Comparison of ENCODE assay signal across 11 cellular contexts in the genomic region with DNA sequence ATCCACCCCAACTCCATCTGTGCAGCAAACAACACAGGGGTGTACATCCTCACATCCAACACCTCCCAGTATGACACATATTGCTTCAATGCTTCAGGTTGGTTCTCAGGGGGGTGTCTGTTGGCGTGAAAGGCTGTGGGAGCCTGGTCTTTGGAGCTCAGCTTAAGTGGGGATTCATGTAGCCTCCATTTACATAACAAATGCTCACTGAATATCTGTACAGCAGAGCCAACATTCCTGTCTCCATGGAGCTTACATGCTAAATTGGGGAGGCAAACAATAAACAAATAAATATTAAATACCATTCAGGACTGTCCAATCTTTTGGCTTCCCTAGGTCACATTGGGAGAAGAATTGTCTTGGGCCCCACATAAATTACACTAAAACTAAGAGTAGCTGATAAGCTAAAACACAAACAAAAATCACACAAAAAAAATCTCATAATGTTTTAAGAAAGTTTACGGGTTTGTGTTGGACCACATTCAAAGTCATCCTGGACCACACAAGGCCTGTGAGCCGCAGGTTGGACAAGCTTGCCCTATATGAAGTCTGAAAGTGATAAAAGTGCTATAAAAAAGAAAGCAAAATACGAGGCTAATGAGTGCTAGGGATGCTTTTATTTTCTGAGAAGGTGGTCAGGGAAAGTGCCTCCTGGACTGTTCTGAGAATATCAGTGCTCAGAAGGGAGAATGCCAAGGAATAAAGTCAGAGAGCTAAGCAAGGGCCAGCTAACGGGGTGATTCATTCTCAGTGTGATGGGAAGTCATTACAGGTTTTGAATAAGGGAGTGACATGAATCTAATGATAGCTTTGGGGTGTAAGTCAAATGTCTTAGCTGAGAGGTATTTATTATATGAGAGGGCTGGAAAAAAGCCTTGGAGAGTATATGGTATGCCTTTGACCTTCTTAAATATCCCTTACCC. TPM values are rescaled to one million over a fixed set of nuclear protein-coding genes. Genes with fewer than 3 reads are reported as not detected.
DNase-seq lines count a peak whose midpoint lies in the region; ATAC-seq and TF ChIP-seq lines count a peak whose summit lies in the region.
"Had no signal": no experiment of that assay in that cellular context is flagged by ENCODE, and none has a peak within 500 bp of the region (broad histone marks: within the 10 kb centered on the region; RNA-seq: fewer than 3 reads in every experiment).

No MANE protein-coding gene starts in this region.

- H3K27ac Mint-ChIP-seq in activated naive CD4-positive, alpha-beta T cell treated with anti-CD3 and anti-CD28 coated beads, Interleukin-2, amount 50 U/mL, for 24 hours = peak overlapping the region; percentile 96
- no peak overlapping the region for H3K27ac Mint-ChIP-seq in WTC11
- no peak overlapping the region for H3K27ac Mint-ChIP-seq in glutamatergic neuron (ENCODE audit: unreplicated experiment)

- TF ChIP-seq POLR2A in uterus (IDR thresholded peaks at IDR 0.05) = no peak

- no peaks in the 10 kb centered on the region for H3K27me3 Mint-ChIP-seq in activated naive CD4-positive, alpha-beta T cell treated with anti-CD3 and anti-CD28 coated beads, Interleukin-2, amount 50 U/mL, for 24 hours
- H3K27me3 Mint-ChIP-seq in WTC11 (ENCODE audit: low read depth) = no peaks in the 10 kb centered on the region
- H3K27me3 Mint-ChIP-seq in glutamatergic neuron (ENCODE audit: unreplicated experiment) = peaks cover 1% of the 10 kb centered on the region

- peaks cover 87% of the 10 kb centered on the region for H3K4me1 Mint-ChIP-seq in activated naive CD4-positive, alpha-beta T cell treated with anti-CD3 and anti-CD28 coated beads, Interleukin-2, amount 50 U/mL, for 24 hours
- H3K4me1 Mint-ChIP-seq in WTC11 = peaks cover 28% of the 10 kb centered on the region
- no peaks in the 10 kb centered on the region for H3K4me1 Mint-ChIP-seq in glutamatergic neuron (ENCODE audit: low read depth, unreplicated experiment)

- H3K27ac ChIP-seq in lower lobe of right lung (peak overlapping the region; percentile 4), uterus (peak overlapping the region; percentile 69 to 81)
- H3K27ac ChIP-seq: BLaER1 treated with 17β-estradiol and CSF1 and Interleukin-3, amounts not matched to agents 10 nM and 100 nM had no signal

- H3K27me3 ChIP-seq in lower lobe of right lung (ENCODE audit: low read depth) (no peaks in the 10 kb centered on the region), uterus (no peaks in the 10 kb centered on the region)
- H3K27me3 ChIP-seq: BLaER1 treated with 17β-estradiol and CSF1 and Interleukin-3, amounts not matched to agents 10 nM and 100 nM had no signal

- no peaks in the 10 kb centered on the region for H3K9me3 Mint-ChIP-seq in activated naive CD4-positive, alpha-beta T cell treated with anti-CD3 and anti-CD28 coated beads, Interleukin-2, amount 50 U/mL, for 24 hours
- H3K9me3 Mint-ChIP-seq in WTC11 (no peaks in the 10 kb centered on the region), glutamatergic neuron (ENCODE audit: unreplicated experiment) (no peaks in the 10 kb centered on the region)

- DNase-seq in activated naive CD4-positive, alpha-beta T cell treated with anti-CD3 and anti-CD28 coated beads, Interleukin-2, amount 50 U/mL, for 16 hours = no peak
- DNase-seq in WTC11 (ENCODE audit: low spot score) (no peak), lower lobe of right lung (no peak), uterus (no peak), glutamatergic neuron (no peak)
- DNase-seq: GOT3, NCI-H187 treated with DMSO at 0.1 percent for 48 hours had no signal

- H3K4me3 ChIP-seq in lower lobe of right lung (no peak overlapping the region), uterus (no peak overlapping the region)
- H3K4me3 ChIP-seq: BLaER1 treated with 17β-estradiol and CSF1 and Interleukin-3, amounts not matched to agents 10 nM and 100 nM had no signal

- peaks cover 58% of the 10 kb centered on the region for H3K36me3 Mint-ChIP-seq in activated naive CD4-positive, alpha-beta T cell treated with anti-CD3 and anti-CD28 coated beads, Interleukin-2, amount 50 U/mL, for 24 hours
- H3K36me3 Mint-ChIP-seq in WTC11 (no peaks in the 10 kb centered on the region), glutamatergic neuron (ENCODE audit: unreplicated experiment) (no peaks in the 10 kb centered on the region)

- ATAC-seq in WTC11 (peak; percentile 58), lower lobe of right lung (no peak), GM18498 (IDR thresholded peaks at IDR 0.05; ENCODE audit: unreplicated experiment) (no peak), GM21528 (IDR thresholded peaks at IDR 0.05; ENCODE audit: low FRiP score, unreplicated experiment) (no peak)

- no peaks in the 10 kb centered on the region for H3K9me3 ChIP-seq in lower lobe of right lung
- H3K9me3 ChIP-seq in uterus = no peaks in the 10 kb centered on the region
- H3K9me3 ChIP-seq: BLaER1 treated with 17β-estradiol and CSF1 and Interleukin-3, amounts not matched to agents 10 nM and 100 nM had no signal

- intact Hi-C loops in lower lobe of right lung (cut with DNase I) = no loop called here
- intact Hi-C loops in uterus (cut with DNase I; ENCODE audit: low total_unique reads) = no loop called here

- H3K4me1 ChIP-seq in lower lobe of right lung (peaks cover 49% of the 10 kb centered on the region), uterus (peaks cover 14 to 20% of the 10 kb centered on the region in 2 donors)

- TF ChIP-seq CTCF in WTC11 (IDR thresholded peaks at IDR 0.05) (no peak), lower lobe of right lung (IDR thresholded peaks at IDR 0.05) (no peak), uterus (IDR thresholded peaks at IDR 0.05) (no peak), glutamatergic neuron (IDR thresholded peaks at IDR 0.05; ENCODE audit: partially characterized antibody, unreplicated experiment) (no peak)

- CTCF ChIA-PET in WTC11 (lab: Charles Lee) = interaction anchor here (0.5 to 1.4 kb wide), 2 partner anchors 14 to 17 kb away, joined by 3 read pairs; no protein-coding TSS in a partner anchor

- H3K4me3 Mint-ChIP-seq in activated naive CD4-positive, alpha-beta T cell treated with anti-CD3 and anti-CD28 coated beads, Interleukin-2, amount 50 U/mL, for 24 hours = peak overlapping the region; percentile 68
- H3K4me3 Mint-ChIP-seq in WTC11 (no peak overlapping the region), glutamatergic neuron (ENCODE audit: unreplicated experiment) (no peak overlapping the region)

- H3K36me3 ChIP-seq in lower lobe of right lung (peaks cover 87% of the 10 kb centered on the region), uterus (no peaks in the 10 kb centered on the region)

- POLR2A ChIA-PET in WTC11 (lab: Charles Lee) = no interaction called here

TF ChIP-seq in WTC11, 78 proteins besides CTCF, POLR2A, EP300 and RAD21 (continues in another document):
- TF ChIP-seq SOX15 (CRISPR knock-in tag; IDR thresholded peaks at IDR 0.05) (no peak), SMAD3 (CRISPR knock-in tag; IDR thresholded peaks at IDR 0.05; ENCODE audit: borderline replicate concordance) (no peak), ZNF263 (CRISPR knock-in tag; IDR thresholded peaks at IDR 0.05; ENCODE audit: low read depth) (no peak), TCF7 (CRISPR knock-in tag; IDR thresholded peaks at IDR 0.05; ENCODE audit: low read depth) (no peak), HMGA2 (CRISPR knock-in tag; IDR thresholded peaks at IDR 0.05) (no peak), ETV6 (CRISPR knock-in tag; IDR thresholded peaks at IDR 0.05) (no peak)
- TF ChIP-seq, protein P1, sequence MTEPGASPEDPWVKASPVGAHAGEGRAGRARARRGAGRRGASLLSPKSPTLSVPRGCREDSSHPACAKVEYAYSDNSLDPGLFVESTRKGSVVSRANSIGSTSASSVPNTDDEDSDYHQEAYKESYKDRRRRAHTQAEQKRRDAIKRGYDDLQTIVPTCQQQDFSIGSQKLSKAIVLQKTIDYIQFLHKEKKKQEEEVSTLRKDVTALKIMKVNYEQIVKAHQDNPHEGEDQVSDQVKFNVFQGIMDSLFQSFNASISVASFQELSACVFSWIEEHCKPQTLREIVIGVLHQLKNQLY (CRISPR knock-in tag; IDR thresholded peaks at IDR 0.05) = no peak
- TF ChIP-seq, protein P2, sequence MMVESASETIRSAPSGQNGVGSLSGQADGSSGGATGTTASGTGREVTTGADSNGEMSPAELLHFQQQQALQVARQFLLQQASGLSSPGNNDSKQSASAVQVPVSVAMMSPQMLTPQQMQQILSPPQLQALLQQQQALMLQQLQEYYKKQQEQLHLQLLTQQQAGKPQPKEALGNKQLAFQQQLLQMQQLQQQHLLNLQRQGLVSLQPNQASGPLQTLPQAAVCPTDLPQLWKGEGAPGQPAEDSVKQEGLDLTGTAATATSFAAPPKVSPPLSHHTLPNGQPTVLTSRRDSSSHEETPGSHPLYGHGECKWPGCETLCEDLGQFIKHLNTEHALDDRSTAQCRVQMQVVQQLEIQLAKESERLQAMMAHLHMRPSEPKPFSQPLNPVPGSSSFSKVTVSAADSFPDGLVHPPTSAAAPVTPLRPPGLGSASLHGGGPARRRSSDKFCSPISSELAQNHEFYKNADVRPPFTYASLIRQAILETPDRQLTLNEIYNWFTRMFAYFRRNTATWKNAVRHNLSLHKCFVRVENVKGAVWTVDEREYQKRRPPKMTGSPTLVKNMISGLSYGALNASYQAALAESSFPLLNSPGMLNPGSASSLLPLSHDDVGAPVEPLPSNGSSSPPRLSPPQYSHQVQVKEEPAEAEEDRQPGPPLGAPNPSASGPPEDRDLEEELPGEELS (CRISPR knock-in tag; IDR thresholded peaks at IDR 0.05) = no peak
- TF ChIP-seq, protein P3, sequence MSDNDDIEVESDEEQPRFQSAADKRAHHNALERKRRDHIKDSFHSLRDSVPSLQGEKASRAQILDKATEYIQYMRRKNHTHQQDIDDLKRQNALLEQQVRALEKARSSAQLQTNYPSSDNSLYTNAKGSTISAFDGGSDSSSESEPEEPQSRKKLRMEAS (CRISPR knock-in tag; IDR thresholded peaks at IDR 0.05) = no peak

RNA-seq across cellular contexts. Expression of a gene that starts 41.6 kb away (rescaled TPM):
- total RNA-seq in WTC11 (2021) (9.6 to 12.0 TPM (median 10.3 TPM) in 3 replicates), lower lobe of right lung (613 TPM), uterus (100 to 1,000 TPM; 135 to 636 (median 397) TPM), glutamatergic neuron (ENCODE audit: unreplicated experiment) (0.71 TPM)

Comparison
In these comparisons a context has a peak if more than half of its experiments do, and no peak if none do; other contexts are left out.
1. RNA of a gene that starts 41.6 kb away (total RNA-seq): 613 TPM in lower lobe of right lung (single experiment) and 135 to 636 TPM in uterus; 9.6 to 12.0 TPM in WTC11 and 0.71 TPM in glutamatergic neuron (single experiment); every median in the first group is over 10 times any median in the second.